1 cellular context compared by ENCODE assay signal in genomic region chr1:184533049-184533448, GRCh38.
TF ChIP-seq lines count a peak whose summit lies in the region.

No MANE protein-coding gene starts in this region.

TF ChIP-seq in GM12878, 131 proteins besides CTCF, POLR2A, EP300 and RAD21 (continued from another document):
- TF ChIP-seq, protein P1, sequence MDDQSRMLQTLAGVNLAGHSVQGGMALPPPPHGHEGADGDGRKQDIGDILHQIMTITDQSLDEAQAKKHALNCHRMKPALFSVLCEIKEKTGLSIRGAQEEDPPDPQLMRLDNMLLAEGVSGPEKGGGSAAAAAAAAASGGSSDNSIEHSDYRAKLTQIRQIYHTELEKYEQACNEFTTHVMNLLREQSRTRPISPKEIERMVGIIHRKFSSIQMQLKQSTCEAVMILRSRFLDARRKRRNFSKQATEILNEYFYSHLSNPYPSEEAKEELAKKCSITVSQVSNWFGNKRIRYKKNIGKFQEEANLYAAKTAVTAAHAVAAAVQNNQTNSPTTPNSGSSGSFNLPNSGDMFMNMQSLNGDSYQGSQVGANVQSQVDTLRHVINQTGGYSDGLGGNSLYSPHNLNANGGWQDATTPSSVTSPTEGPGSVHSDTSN (IDR thresholded peaks at IDR 0.05; ENCODE audit: insufficient replicate concordance, low read depth, low read length): no peak
- TF ChIP-seq ZNF207 (IDR thresholded peaks at IDR 0.05; ENCODE audit: borderline replicate concordance) (no peak), IRF4 (IDR thresholded peaks at IDR 0.05; ENCODE audit: low read depth, low read length) (no peak), RUNX3 (IDR thresholded peaks at IDR 0.05; ENCODE audit: low read length) (no peak), SMAD1 (IDR thresholded peaks at IDR 0.05; ENCODE audit: low read depth, partially characterized antibody) (no peak), ATF3 (IDR thresholded peaks at IDR 0.05; ENCODE audit: borderline replicate concordance, extremely low read depth, low read depth, low read length) (no peak), NFIC (IDR thresholded peaks at IDR 0.05; ENCODE audit: low read depth, low read length) (no peak)
